In the genomic region with DNA sequence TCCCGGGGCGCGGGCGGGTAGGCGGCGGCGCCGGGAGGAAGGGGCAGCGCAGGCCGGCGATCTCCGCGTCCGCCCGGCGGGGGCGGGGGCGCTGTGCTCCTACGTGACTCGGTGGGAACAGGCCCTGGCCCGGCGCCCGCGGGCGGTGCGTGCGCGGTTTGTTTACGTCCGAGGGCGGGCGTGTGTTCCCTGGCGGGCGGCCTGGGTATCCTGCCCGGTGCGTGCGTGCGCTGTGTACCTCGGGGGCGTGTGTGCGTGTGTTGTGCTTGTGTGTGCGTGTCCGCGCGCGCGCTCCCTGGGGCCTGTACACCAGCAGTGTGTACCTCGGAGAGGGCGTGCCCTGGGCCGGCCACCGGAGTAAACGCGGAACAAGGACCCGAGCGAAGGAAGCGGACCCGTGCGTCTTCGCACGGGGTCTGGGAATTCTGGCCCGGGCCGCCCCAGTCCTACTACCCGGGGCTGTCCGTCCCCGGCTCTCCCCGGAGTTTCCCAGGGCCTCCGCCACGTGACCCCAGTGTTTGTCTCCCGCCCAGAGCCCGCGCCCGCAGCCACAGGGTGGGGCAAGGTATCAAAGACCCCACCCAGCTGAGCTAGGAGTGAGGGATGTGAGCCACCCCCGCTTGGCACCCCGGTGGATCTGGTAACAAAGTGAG, we compare ENCODE assay signal across 8 cellular contexts. TPM values are rescaled to one million over a fixed set of nuclear protein-coding genes. Genes with fewer than 3 reads are reported as not detected.
DNase-seq lines count a peak whose midpoint lies in the region; ATAC-seq, FAIRE-seq and TF ChIP-seq lines count a peak whose summit lies in the region.

No MANE protein-coding gene starts in this region.

- H2AFZ ChIP-seq in GM23248 (no peak overlapping the region), H1 (ENCODE audit: low read length) (peak overlapping the region; percentile 86; the same call in 1 of the 2 replicates)

- H3K4me1 Mint-ChIP-seq in activated CD8-positive, alpha-beta T cell treated with anti-CD3 and anti-CD28 coated beads for 36 hours (ENCODE audit: low read depth): peaks cover 37% of the 10 kb centered on the region

- H3K27ac Mint-ChIP-seq in activated CD8-positive, alpha-beta T cell treated with anti-CD3 and anti-CD28 coated beads for 36 hours: peak overlapping the region; percentile 80

- H2AK5ac ChIP-seq in H1 (ENCODE audit: low read depth, low read length): no peak overlapping the region

- peak overlapping the region; percentile 83 for H3K4me3 ChIP-seq in GM23248
- H3K4me3 ChIP-seq in H1 (ENCODE audit: extremely low read depth in 1 of 4, insufficient read depth in 2 of 4, low read depth in 3 of 4, low read length in 4 of 4): peak overlapping the region; percentile 64 to 82 (median 70)

- H2BK12ac ChIP-seq in H1 (ENCODE audit: low read depth, low read length): no peak overlapping the region

- no peak for TF ChIP-seq EP300 in H1 (IDR thresholded peaks at IDR 0.05; ENCODE audit: borderline replicate concordance in 1 of 2, low read depth in 2 of 2, low read length in 2 of 2)

- peak overlapping the region; percentile 93 for H3K4ac ChIP-seq in H1 (replicated peaks; ENCODE audit: insufficient read length, low read depth, low read length)

- FAIRE-seq in H1 (lab: Jason Lieb, UNC): no peak

- peaks cover 27% of the 10 kb centered on the region; the same call in 1 of the 2 replicates for H3F3A ChIP-seq in GM23248 (ENCODE audit: insufficient read depth)

- H4K8ac ChIP-seq in H1 (ENCODE audit: extremely low read depth, insufficient read depth, low read length): peak overlapping the region; percentile 98

- H3K9me2 ChIP-seq in GM23248 (ENCODE audit: insufficient read depth): no peaks in the 10 kb centered on the region

- H2BK15ac ChIP-seq in H1 (ENCODE audit: low read length): no peak overlapping the region

- no peaks in the 10 kb centered on the region for H3K9me3 Mint-ChIP-seq in activated CD8-positive, alpha-beta T cell treated with anti-CD3 and anti-CD28 coated beads for 36 hours

- no peak for TF ChIP-seq CTCF in activated CD8-positive, alpha-beta T cell treated with anti-CD3 and anti-CD28 coated beads for 36 hours (IDR thresholded peaks at IDR 0.05)
- no peak for TF ChIP-seq CTCF in H1 (IDR thresholded peaks at IDR 0.05; ENCODE audit: control extremely low read depth in 1 of 3, insufficient read depth in 1 of 3, low read depth in 1 of 3, low read length in 3 of 3)

- H3K9ac ChIP-seq in GM23248: peak overlapping the region; percentile 98
- peak overlapping the region; percentile 77 to 98 (median 80) for H3K9ac ChIP-seq in H1 (replicated peaks in 1 of 4; ENCODE audit: extremely low read depth in 1 of 4, low read depth in 3 of 4, low read length in 3 of 4)

- no peak overlapping the region for H3K56ac ChIP-seq in H1 (replicated peaks; ENCODE audit: insufficient read length, low read depth, low read length)

- ATAC-seq in activated CD8-positive, alpha-beta T cell treated with anti-CD3 and anti-CD28 coated beads for 36 hours: peak; percentile 30

- CTCF ChIA-PET in activated CD8-positive, alpha-beta T cell treated with anti-CD3 and anti-CD28 coated beads for 36 hours (lab: Charles Lee): interaction anchor here (1.1 to 4.0 kb wide), 4 partner anchors 12 to 88 kb away, joined by 3 to 11 read pairs (median 6); a partner anchor contains a TSS
- CTCF ChIA-PET in H1 (lab: Charles Lee; ENCODE audit: partially characterized antibody): interaction anchor here (0.9 to 2.6 kb wide), 4 partner anchors 13 to 99 kb away, joined by 3 to 12 read pairs (median 5); no protein-coding TSS in a partner anchor

- peak overlapping the region; percentile 94 for H3K27ac ChIP-seq in GM23248
- 0 out of 2 replicates have a peak overlapping the region, but pooled peaks have one; percentile 75 for H3K27ac ChIP-seq in H1 (ENCODE audit: low read depth, low read length)

- H3K23ac ChIP-seq in H1 (ENCODE audit: insufficient read length): no peak overlapping the region

- H3K9me3 ChIP-seq in GM23248 (ENCODE audit: low read depth) (no peaks in the 10 kb centered on the region), H1 (ENCODE audit: insufficient read depth in 2 of 2, low read depth in 1 of 2, low read length in 1 of 2) (no peaks in the 10 kb centered on the region)

- H4K91ac ChIP-seq in H1 (replicated peaks; ENCODE audit: insufficient read length, low read length): no peak overlapping the region

- POLR2A ChIA-PET in activated CD8-positive, alpha-beta T cell treated with anti-CD3 and anti-CD28 coated beads for 36 hours (lab: Charles Lee): interaction anchor here (0.6 to 2.8 kb wide), 5 partner anchors 9 to 907 kb away, joined by 3 to 21 read pairs (median 4); a partner anchor contains a TSS
- POLR2A ChIA-PET in H1 (lab: Charles Lee; ENCODE audit: partially characterized antibody): interaction anchor here (0.5 to 6.6 kb wide), 9 partner anchors 10 to 132 kb away, joined by 3 to 65 read pairs (median 10); a partner anchor contains a TSS

- H2BK5ac ChIP-seq in H1 (ENCODE audit: low read depth, low read length): no peak overlapping the region; the same call in 1 of the 2 replicates

- intact Hi-C loops in activated CD8-positive, alpha-beta T cell treated with anti-CD3 and anti-CD28 coated beads for 36 hours (cut with micrococcal nuclease): no loop called here

- peaks cover 17% of the 10 kb centered on the region for H3K23me2 ChIP-seq in H1 (ENCODE audit: low read depth, low read length)

- H3K14ac ChIP-seq in H1 (ENCODE audit: insufficient read length): peak overlapping the region; percentile 58

- DNase-seq in DMS114 treated with DMSO at 0.1 percent for 48 hours (lab: John Stamatoyannopoulos, UW; ENCODE audit: unreplicated experiment): peak; percentile 33
- DNase-seq in GM23248: peak; percentile 94
- peak; percentile 24 for DNase-seq in NCI-H128 (lab: John Stamatoyannopoulos, UW; ENCODE audit: unreplicated experiment)
- peak; percentile 80 for DNase-seq in activated CD8-positive, alpha-beta T cell treated with anti-CD3 and anti-CD28 coated beads for 36 hours
- DNase-seq in H1 (ENCODE audit: low read depth in 1 of 2, low spot score in 2 of 2): peak in 1 of 2 experiments; percentile 74
- peak; percentile 96 for DNase-seq in mesenteric fat pad (ENCODE audit: low spot score)
- DNase-seq in stimulated activated naive CD4-positive, alpha-beta T cell treated with Interleukin-2 at 50 U/mL for 16 hours (lab: John Stamatoyannopoulos, UW): peak; percentile 60
- no peak for DNase-seq in NK-92 treated with Interleukin-12 subunit alpha and Interleukin-12 subunit beta, amount 100 ng/mL, for 24 hours (lab: John Stamatoyannopoulos, UW)

- no peak for TF ChIP-seq RAD21 in H1 (IDR thresholded peaks at IDR 0.05 in 1 of 2, conservative IDR thresholded peaks at IDR 0.05 in 1 of 2; ENCODE audit: low read depth in 2 of 2, low read length in 2 of 2)

- H3K27me3 Mint-ChIP-seq in activated CD8-positive, alpha-beta T cell treated with anti-CD3 and anti-CD28 coated beads for 36 hours: no peaks in the 10 kb centered on the region

- H3K79me1 ChIP-seq in H1 (ENCODE audit: low read depth, low read length): no peaks in the 10 kb centered on the region

- H2BK20ac ChIP-seq in H1 (ENCODE audit: low read length): no peak overlapping the region

- 1 to 2% methylated on average over 32 to 68 of the region's 74 CpGs for WGBS in GM23248 (ENCODE audit: low coverage in 1 of 2, low lambda C conversion rate in 2 of 2, missing lambda C conversion rate in 2 of 2), 2 experiments
- WGBS in H1 (ENCODE audit: extremely low coverage in 1 of 2, insufficient coverage in 1 of 2, insufficient read length in 1 of 2, insufficient replicate concordance in 2 of 2, low coverage in 1 of 2, low lambda C conversion rate in 2 of 2, missing lambda C conversion rate in 1 of 2), 2 experiments: 0% methylated on average over 18 of the region's 74 CpGs; no CpG with 5 or more reads in 1 of the 2 experiments

- no peak overlapping the region for H2BK120ac ChIP-seq in H1 (replicated peaks; ENCODE audit: low read depth, low read length)

- H4K5ac ChIP-seq in H1 (ENCODE audit: insufficient read length, low read depth, low read length): no peak overlapping the region

- H3K4me2 ChIP-seq in GM23248 (ENCODE audit: unreplicated experiment) (peak overlapping the region; percentile 94), H1 (ENCODE audit: insufficient read depth in 1 of 2, low read depth in 2 of 2, low read length in 2 of 2) (peak overlapping the region; percentile 76 to 90)

- H3K27me3 ChIP-seq in GM23248 (replicated peaks; ENCODE audit: insufficient read depth): no peaks in the 10 kb centered on the region
- H3K27me3 ChIP-seq in H1 (replicated peaks in 1 of 4; ENCODE audit: control insufficient read depth in 3 of 4, extremely low read depth in 1 of 4, insufficient read depth in 3 of 4, low read length in 3 of 4): peaks cover 0 to 14% (median 11%) of the 10 kb centered on the region in 4 experiments; a peak in 5 of 7 replicates

- H3K79me2 ChIP-seq in GM23248 (ENCODE audit: insufficient read depth) (peaks cover 51% of the 10 kb centered on the region), H1 (ENCODE audit: control insufficient read depth in 1 of 2, insufficient read depth in 2 of 2, low read length in 2 of 2) (peaks cover 2 to 17% of the 10 kb centered on the region in 2 experiments; a peak in 2 of 4 replicates)

- peaks cover 26% of the 10 kb centered on the region for H3K4me1 ChIP-seq in GM23248 (ENCODE audit: insufficient read depth)
- peaks cover 0 to 10% (median 6%) of the 10 kb centered on the region in 4 experiments; a peak in 6 of 7 replicates for H3K4me1 ChIP-seq in H1 (replicated peaks in 1 of 4; ENCODE audit: control insufficient read depth in 3 of 4, insufficient read depth in 4 of 4, low read length in 3 of 4)

- H3K18ac ChIP-seq in H1 (ENCODE audit: extremely low read depth, low read length): no peak overlapping the region

- H3K36me3 Mint-ChIP-seq in activated CD8-positive, alpha-beta T cell treated with anti-CD3 and anti-CD28 coated beads for 36 hours (ENCODE audit: low read depth): peaks cover 2% of the 10 kb centered on the region

- no peaks in the 10 kb centered on the region for H3K36me3 ChIP-seq in GM23248 (ENCODE audit: low read depth)
- no peaks in the 10 kb centered on the region for H3K36me3 ChIP-seq in H1 (ENCODE audit: control insufficient read depth in 2 of 4, insufficient read depth in 4 of 4, low read length in 3 of 4)

- H3K4me3 Mint-ChIP-seq in activated CD8-positive, alpha-beta T cell treated with anti-CD3 and anti-CD28 coated beads for 36 hours: peak overlapping the region; percentile 82

- H4K20me1 ChIP-seq in GM23248 (ENCODE audit: insufficient read depth) (no peaks in the 10 kb centered on the region), H1 (replicated peaks in 1 of 2; ENCODE audit: control insufficient read depth in 1 of 2, insufficient read depth in 2 of 2, low read length in 2 of 2) (peaks cover 7 to 11% of the 10 kb centered on the region in 2 experiments)

- in situ Hi-C loops in GM23248 (cut with MboI): no loop called here

- peak in 1 of 2 experiments; percentile 22; a peak in 1 of 3 replicates for TF ChIP-seq POLR2A in H1 (IDR thresholded peaks at IDR 0.05; ENCODE audit: control extremely low read depth in 1 of 2, low read depth in 2 of 2, low read length in 2 of 2)

RNA-seq across cellular contexts. Expression of a gene that starts 0.8 kb away (rescaled TPM):
- total RNA-seq in GM23248 (2014; rRNA removed; shearing (Covaris generic)): 68.1 and 73.0 TPM in 2 replicates
- polyA plus RNA-seq in GM23248 (2016; fragmentation: Nextera tagmentation; extraction: Ambion mirVana): 34.6 and 37.1 TPM in 2 replicates
- 10 to 100 TPM; 12.5 to 13.7 TPM for total RNA-seq in activated CD8-positive, alpha-beta T cell treated with anti-CD3 and anti-CD28 coated beads for 36 hours
- 6.2 and 6.3 TPM in 2 replicates for total RNA-seq in H1 (2021; fragmentation: NEBNext Ultra II Directional; extraction: Animal tissue kit (Norgen Biotek cat#: 25700))
- 1.5 and 2.4 TPM in 2 replicates for polyA plus RNA-seq in H1 (2011; rRNA removed)
- 2.9 TPM for polyA plus RNA-seq in H1 (2011; cell fraction: cytosol; rRNA removed)
- polyA plus RNA-seq in H1 (2011; cell fraction: nucleus; rRNA removed): 2.1 TPM
- 3.3 to 4.4 TPM (median 4.0 TPM) in 4 replicates for polyA plus RNA-seq in H1 (2012, experiment 1 of 2)
- 4.4 TPM for polyA plus RNA-seq in H1 (2012, experiment 2 of 2)
- polyA plus RNA-seq in H1 (2013, experiment 1 of 2): 4.0 TPM
- polyA plus RNA-seq in H1 (2013, experiment 2 of 2): 4.0 TPM
- 1.0 and 1.3 TPM in 2 replicates for polyA minus RNA-seq in H1 (2011; rRNA and poly(A)+ RNA removed)
- polyA minus RNA-seq in H1 (2011; cell fraction: cytosol; rRNA and poly(A)+ RNA removed): 3.1 TPM
- 4.4 TPM for polyA minus RNA-seq in H1 (2011; cell fraction: nucleus; rRNA and poly(A)+ RNA removed)
- 101 TPM for total RNA-seq in mesenteric fat pad

RNA-seq across cellular contexts. Expression of a gene that starts 20.9 kb away (rescaled TPM):
- 5.5 and 28.3 TPM in 2 replicates for total RNA-seq in GM23248 (2014; rRNA removed; shearing (Covaris generic))
- 5.6 and 6.5 TPM in 2 replicates for polyA plus RNA-seq in GM23248 (2016; fragmentation: Nextera tagmentation; extraction: Ambion mirVana)
- 10 to 100 TPM; 52.4 to 53.6 TPM for total RNA-seq in activated CD8-positive, alpha-beta T cell treated with anti-CD3 and anti-CD28 coated beads for 36 hours
- 13.2 and 14.2 TPM in 2 replicates for total RNA-seq in H1 (2021; fragmentation: NEBNext Ultra II Directional; extraction: Animal tissue kit (Norgen Biotek cat#: 25700))
- 21.0 and 36.0 TPM in 2 replicates for polyA plus RNA-seq in H1 (2011; rRNA removed)
- 22.6 TPM for polyA plus RNA-seq in H1 (2011; cell fraction: cytosol; rRNA removed)
- 133 TPM for polyA plus RNA-seq in H1 (2011; cell fraction: nucleus; rRNA removed)
- polyA plus RNA-seq in H1 (2012, experiment 1 of 2): 12.9 to 21.4 TPM (median 16.6 TPM) in 4 replicates
- 9.4 TPM for polyA plus RNA-seq in H1 (2012, experiment 2 of 2)
- polyA plus RNA-seq in H1 (2013, experiment 1 of 2): 8.7 TPM
- polyA plus RNA-seq in H1 (2013, experiment 2 of 2): 7.3 TPM
- polyA minus RNA-seq in H1 (2011; rRNA and poly(A)+ RNA removed): 43.1 and 49.8 TPM in 2 replicates
- polyA minus RNA-seq in H1 (2011; cell fraction: cytosol; rRNA and poly(A)+ RNA removed): 21.7 TPM
- 103 TPM for polyA minus RNA-seq in H1 (2011; cell fraction: nucleus; rRNA and poly(A)+ RNA removed)
- total RNA-seq in mesenteric fat pad: 54.1 TPM
